8 cellular contexts compared by ENCODE assay signal in genomic region chr1:220810179-220810653, GRCh38. TPM values are rescaled to one million over a fixed set of nuclear protein-coding genes. Genes with fewer than 3 reads are reported as not detected.
A peak's percentile ranks its signal among the peaks of the same experiment; 100 is the strongest.
DNase-seq lines count a peak whose midpoint lies in the region; ATAC-seq and TF ChIP-seq lines count a peak whose summit lies in the region.

No MANE protein-coding gene starts in this region.

- ATAC-seq in GM18868 (IDR thresholded peaks at IDR 0.05; ENCODE audit: unreplicated experiment) (peak; percentile 97), HG03108 (IDR thresholded peaks at IDR 0.05; ENCODE audit: unreplicated experiment) (peak; percentile 94)
- peak; percentile 98 for ATAC-seq in activated CD8-positive, alpha-beta T cell treated with anti-CD3 and anti-CD28 coated beads, Interleukin-2, amount 10 ng/mL, durations not matched to agents 7 days and 5 days

- DNase-seq in AG20443 (ENCODE audit: low spot score) (peak; percentile 89), NCI-H748 (lab: John Stamatoyannopoulos, UW; ENCODE audit: unreplicated experiment) (peak; percentile 70), endothelial cell (ENCODE audit: low spot score) (peak; percentile 73), myocyte (ENCODE audit: low read depth) (peak; percentile 83)
- peak; percentile 79 for DNase-seq in activated CD8-positive, alpha-beta T cell treated with anti-CD3 and anti-CD28 coated beads, Interleukin-2, amount 10 ng/mL, durations not matched to agents 7 days and 5 days
- DNase-seq in stimulated activated CD8-positive, alpha-beta memory T cell treated with anti-CD3 and anti-CD28 coated beads, Interleukin-4, amount 100 ng/mL, for 48 hours = peak; percentile 80

- peaks cover 8% of the 10 kb centered on the region for H3K27me3 Mint-ChIP-seq in activated CD8-positive, alpha-beta T cell treated with anti-CD3 and anti-CD28 coated beads, Interleukin-2, amount 10 ng/mL, durations not matched to agents 7 days and 5 days (ENCODE audit: low read depth)
- H3K27me3 Mint-ChIP-seq in endothelial cell (ENCODE audit: unreplicated experiment) = peaks cover 11% of the 10 kb centered on the region

- TF ChIP-seq CTCF in endothelial cell (IDR thresholded peaks at IDR 0.05; ENCODE audit: unreplicated experiment) = peak; percentile 89

- no peak overlapping the region for H3K27ac Mint-ChIP-seq in activated CD8-positive, alpha-beta T cell treated with anti-CD3 and anti-CD28 coated beads, Interleukin-2, amount 10 ng/mL, durations not matched to agents 7 days and 5 days
- no peak overlapping the region for H3K27ac Mint-ChIP-seq in endothelial cell (ENCODE audit: unreplicated experiment)

- POLR2A ChIA-PET in activated CD8-positive, alpha-beta T cell treated with anti-CD3 and anti-CD28 coated beads, Interleukin-2, amount 10 ng/mL, durations not matched to agents 7 days and 5 days (lab: Charles Lee) = no interaction called here

- no peaks in the 10 kb centered on the region for H3K36me3 Mint-ChIP-seq in activated CD8-positive, alpha-beta T cell treated with anti-CD3 and anti-CD28 coated beads, Interleukin-2, amount 10 ng/mL, durations not matched to agents 7 days and 5 days (ENCODE audit: low read depth)
- H3K36me3 Mint-ChIP-seq in endothelial cell (ENCODE audit: low read depth, unreplicated experiment) = no peaks in the 10 kb centered on the region

- no peaks in the 10 kb centered on the region for H3K9me3 Mint-ChIP-seq in activated CD8-positive, alpha-beta T cell treated with anti-CD3 and anti-CD28 coated beads, Interleukin-2, amount 10 ng/mL, durations not matched to agents 7 days and 5 days (ENCODE audit: insufficient read depth)
- H3K9me3 Mint-ChIP-seq in endothelial cell (ENCODE audit: unreplicated experiment) = no peaks in the 10 kb centered on the region

- peak overlapping the region; percentile 29 for H3K4me3 Mint-ChIP-seq in activated CD8-positive, alpha-beta T cell treated with anti-CD3 and anti-CD28 coated beads, Interleukin-2, amount 10 ng/mL, durations not matched to agents 7 days and 5 days
- peak overlapping the region; percentile 42 for H3K4me3 Mint-ChIP-seq in endothelial cell (ENCODE audit: unreplicated experiment)

- peaks cover 2% of the 10 kb centered on the region for H3K4me1 Mint-ChIP-seq in activated CD8-positive, alpha-beta T cell treated with anti-CD3 and anti-CD28 coated beads, Interleukin-2, amount 10 ng/mL, durations not matched to agents 7 days and 5 days (ENCODE audit: low read depth)
- peaks cover 3% of the 10 kb centered on the region for H3K4me1 Mint-ChIP-seq in endothelial cell (ENCODE audit: unreplicated experiment)

- CTCF ChIA-PET in activated CD8-positive, alpha-beta T cell treated with anti-CD3 and anti-CD28 coated beads, Interleukin-2, amount 10 ng/mL, durations not matched to agents 7 days and 5 days (lab: Charles Lee) = interaction anchor here (0.6 to 1.7 kb wide), 10 partner anchors 9 to 625 kb away, joined by 3 to 7 read pairs (median 4); no protein-coding TSS in a partner anchor

RNA-seq across cellular contexts. Expression of gene MTARC1, which starts 23.5 kb away (rescaled TPM):
- not detected for total RNA-seq in activated CD8-positive, alpha-beta T cell treated with anti-CD3 and anti-CD28 coated beads, Interleukin-2, amount 10 ng/mL, durations not matched to agents 7 days and 5 days
- total RNA-seq in endothelial cell (ENCODE audit: unreplicated experiment) (2.6 TPM), myocyte (0.31 and 0.51 TPM in 2 replicates)
- polyA plus RNA-seq in myocyte (2012) = 0.67 TPM

Comparison
In these comparisons a context has a peak if more than half of its experiments do, and no peak if none do; other contexts are left out.
1. Peak in every context shown above with its lines: DNase-seq and ATAC-seq.